Comparison of ENCODE assay signal across 8 cellular contexts in the genomic region with DNA sequence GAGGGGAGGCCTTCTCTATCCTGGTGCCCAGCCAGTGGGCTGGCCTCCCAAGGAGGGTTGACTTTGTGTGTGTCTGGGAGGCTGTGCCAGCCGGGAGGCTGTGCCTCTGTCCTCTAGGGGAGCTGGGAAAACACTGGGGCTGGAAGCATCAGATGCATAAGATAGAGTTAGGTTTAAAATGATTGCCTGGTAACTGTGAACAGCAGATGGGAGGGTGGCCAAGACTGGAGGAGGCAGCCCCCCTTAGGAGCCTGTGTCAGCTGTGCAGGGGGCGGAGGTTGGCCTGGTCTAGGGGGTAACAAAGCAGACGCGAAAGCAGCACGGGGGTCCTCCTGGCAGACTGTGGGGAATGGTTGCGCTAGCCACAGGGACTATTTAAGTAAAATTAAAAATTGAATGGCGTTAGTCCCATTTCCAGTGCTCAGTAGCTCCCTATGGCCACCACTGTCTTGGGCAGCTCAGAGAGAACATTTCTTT. TPM values are rescaled to one million over a fixed set of nuclear protein-coding genes. Genes with fewer than 3 reads are reported as not detected.
DNase-seq lines count a peak whose midpoint lies in the region; ATAC-seq and TF ChIP-seq lines count a peak whose summit lies in the region.

No MANE protein-coding gene starts in this region.

- H3K9me3 ChIP-seq in ovary, result peaks cover 0 to 4% of the 10 kb centered on the region in 2 donors

- no peak overlapping the region for H3K27ac ChIP-seq in ovary

- ATAC-seq in esophagus mucosa, result peak; percentile 1
- no peak for ATAC-seq in GM21528 (IDR thresholded peaks at IDR 0.05; ENCODE audit: low FRiP score, unreplicated experiment)
- no peak for ATAC-seq in GM21390 (IDR thresholded peaks at IDR 0.05; ENCODE audit: unreplicated experiment)

- DNase-seq in DMS53 (lab: John Stamatoyannopoulos, UW) (peak; percentile 48), DMS53 treated with DMSO at 0.1 percent for 48 hours (lab: John Stamatoyannopoulos, UW; ENCODE audit: unreplicated experiment) (no peak), RKO (ENCODE audit: low spot score) (peak; percentile 52), ovary (peak in 2 of 5 donors; percentile 23 to 49)
- DNase-seq in stimulated activated CD4-positive, alpha-beta T cell treated with anti-CD3 and anti-CD28 coated beads, Interleukin-4, amount 100 ng/mL, for 4 hours, result no peak

- H3K27me3 ChIP-seq in ovary, result no peaks in the 10 kb centered on the region

- no peak for TF ChIP-seq EP300 in ovary (IDR thresholded peaks at IDR 0.05)

- no peaks in the 10 kb centered on the region for H3K36me3 ChIP-seq in ovary

- H3K4me3 ChIP-seq in ovary, result peak overlapping the region; percentile 77

- TF ChIP-seq CTCF in ovary (IDR thresholded peaks at IDR 0.05), result no peak

- H3K4me1 ChIP-seq in ovary (ENCODE audit: insufficient read depth), result peaks cover 5% of the 10 kb centered on the region

- 45 to 55% (median 52%) methylated on average over 7 of the region's 7 CpGs for WGBS in ovary, 3 donors

- TF ChIP-seq POLR2A in ovary (IDR thresholded peaks at IDR 0.05), result no peak

- intact Hi-C loops in ovary (cut with DNase I), result no loop called here

RNA-seq across cellular contexts. Expression of a gene that starts 1.3 kb away (rescaled TPM):
- total RNA-seq in esophagus mucosa (16.5 TPM), ovary (10 to 100 TPM; 24.9 to 57.1 (median 39.9) TPM)
- 10 to 100 TPM; 27.1 to 39.5 TPM for polyA plus RNA-seq in ovary

RNA-seq across cellular contexts. Expression of a gene that starts 16.6 kb away (rescaled TPM):
- total RNA-seq in esophagus mucosa (32.4 TPM), ovary (10 to 100 TPM in 6 of 7 donors, 1 to 10 TPM in 1; 8.9 to 17.9 (median 14.6) TPM)
- polyA plus RNA-seq in ovary, result 10 to 100 TPM in 1 of 2 donors, 1 to 10 TPM in 1; 3.7 to 10.7 TPM

RNA-seq across cellular contexts. Expression of a gene that starts 31.3 kb away (rescaled TPM):
- total RNA-seq in esophagus mucosa (20.1 TPM), ovary (10 to 100 TPM; 17.1 to 35.1 (median 26.3) TPM)
- polyA plus RNA-seq in ovary, result 10 to 100 TPM in 1 of 2 donors, under 1 TPM in 1; 0.63 to 24.6 TPM

Comparison
In these comparisons a context has a peak if more than half of its experiments do, and no peak if none do; other contexts are left out.
1. DNase-seq: peak in DMS53 (single experiment) and RKO (single experiment); none in DMS53 treated with DMSO at 0.1 percent for 48 hours (single experiment) and stimulated activated CD4-positive, alpha-beta T cell treated with anti-CD3 and anti-CD28 coated beads, Interleukin-4, amount 100 ng/mL, for 4 hours (0 of 2).